ENCODE assay signal across 2 cellular contexts in the genomic region with DNA sequence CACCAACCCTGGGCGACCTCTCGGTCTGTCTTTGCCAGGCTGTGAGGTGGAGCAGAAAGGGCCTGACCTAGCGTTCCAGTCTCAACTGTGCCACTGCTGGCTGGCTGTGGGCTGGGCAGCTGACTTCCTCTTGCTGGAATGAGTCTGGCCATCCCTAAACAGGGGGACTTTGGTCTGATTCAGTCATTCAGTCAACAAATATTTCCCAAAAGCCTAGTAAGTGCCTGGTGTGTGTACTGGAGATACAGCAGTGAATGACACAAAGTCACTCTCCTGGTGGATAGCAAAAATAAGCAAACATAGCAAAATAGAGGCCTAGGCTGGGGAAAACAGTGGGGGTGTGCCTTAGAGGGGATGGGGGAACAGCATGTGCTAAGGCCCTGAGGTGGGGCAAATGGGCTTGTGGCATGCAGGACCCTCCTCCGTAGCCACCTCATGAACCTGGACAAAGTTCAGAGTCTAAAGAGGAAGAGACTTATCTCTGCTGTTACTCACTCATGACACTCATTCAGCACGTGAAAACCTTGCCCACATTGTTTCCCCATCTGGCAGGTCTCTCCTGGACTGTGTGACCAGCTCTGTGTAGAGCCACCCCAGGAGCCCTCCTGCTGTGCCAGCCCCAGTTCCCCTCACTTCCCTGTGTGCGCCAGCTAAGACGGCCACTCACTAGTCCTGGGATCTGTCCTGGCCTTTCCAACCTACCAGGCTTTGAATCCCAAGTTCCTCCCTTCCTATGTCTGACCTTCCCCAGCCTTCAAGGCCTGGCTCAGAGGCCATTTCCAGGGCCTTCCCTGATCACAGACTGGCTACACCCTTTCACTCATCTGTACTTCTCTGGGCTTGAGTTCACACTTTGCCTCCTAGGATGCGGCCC.
TF ChIP-seq lines count a peak whose summit lies in the region.

No MANE protein-coding gene starts in this region.

TF ChIP-seq in H1, 55 proteins besides CTCF, POLR2A, EP300 and RAD21:
- TF ChIP-seq KDM1A (IDR thresholded peaks at IDR 0.05; ENCODE audit: borderline replicate concordance, low read length) = no peak
- TF ChIP-seq BACH1 (IDR thresholded peaks at IDR 0.05; ENCODE audit: low read length) = no peak
- TF ChIP-seq FOSL1 (IDR thresholded peaks at IDR 0.05; ENCODE audit: insufficient read depth, low read depth, low read length) = no peak
- no peak for TF ChIP-seq GABPA (IDR thresholded peaks at IDR 0.05; ENCODE audit: borderline replicate concordance, insufficient read depth, low read length)
- no peak for TF ChIP-seq POLR2AphosphoS5 (IDR thresholded peaks at IDR 0.05; ENCODE audit: low read depth, low read length)
- TF ChIP-seq RFX5 (IDR thresholded peaks at IDR 0.05; ENCODE audit: borderline replicate concordance, low read depth, low read length) = no peak
- no peak for TF ChIP-seq TBP (IDR thresholded peaks at IDR 0.05; ENCODE audit: low read depth, low read length)
TF ChIP-seq in H1: peak in this region for 0.

TF ChIP-seq in SK-N-SH treated with all-trans-retinoic acid at 6 μM for 48 hours, 23 proteins besides CTCF, POLR2A, EP300 and RAD21:
- TF ChIP-seq ZNF70 (CRISPR knock-in tag; IDR thresholded peaks at IDR 0.05) = no peak
- TF ChIP-seq, protein P1, sequence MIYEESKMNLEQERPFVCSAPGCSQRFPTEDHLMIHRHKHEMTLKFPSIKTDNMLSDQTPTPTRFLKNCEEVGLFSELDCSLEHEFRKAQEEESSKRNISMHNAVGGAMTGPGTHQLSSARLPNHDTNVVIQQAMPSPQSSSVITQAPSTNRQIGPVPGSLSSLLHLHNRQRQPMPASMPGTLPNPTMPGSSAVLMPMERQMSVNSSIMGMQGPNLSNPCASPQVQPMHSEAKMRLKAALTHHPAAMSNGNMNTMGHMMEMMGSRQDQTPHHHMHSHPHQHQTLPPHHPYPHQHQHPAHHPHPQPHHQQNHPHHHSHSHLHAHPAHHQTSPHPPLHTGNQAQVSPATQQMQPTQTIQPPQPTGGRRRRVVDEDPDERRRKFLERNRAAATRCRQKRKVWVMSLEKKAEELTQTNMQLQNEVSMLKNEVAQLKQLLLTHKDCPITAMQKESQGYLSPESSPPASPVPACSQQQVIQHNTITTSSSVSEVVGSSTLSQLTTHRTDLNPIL (CRISPR knock-in tag; IDR thresholded peaks at IDR 0.05; ENCODE audit: low read depth) = no peak
- TF ChIP-seq, protein P2, sequence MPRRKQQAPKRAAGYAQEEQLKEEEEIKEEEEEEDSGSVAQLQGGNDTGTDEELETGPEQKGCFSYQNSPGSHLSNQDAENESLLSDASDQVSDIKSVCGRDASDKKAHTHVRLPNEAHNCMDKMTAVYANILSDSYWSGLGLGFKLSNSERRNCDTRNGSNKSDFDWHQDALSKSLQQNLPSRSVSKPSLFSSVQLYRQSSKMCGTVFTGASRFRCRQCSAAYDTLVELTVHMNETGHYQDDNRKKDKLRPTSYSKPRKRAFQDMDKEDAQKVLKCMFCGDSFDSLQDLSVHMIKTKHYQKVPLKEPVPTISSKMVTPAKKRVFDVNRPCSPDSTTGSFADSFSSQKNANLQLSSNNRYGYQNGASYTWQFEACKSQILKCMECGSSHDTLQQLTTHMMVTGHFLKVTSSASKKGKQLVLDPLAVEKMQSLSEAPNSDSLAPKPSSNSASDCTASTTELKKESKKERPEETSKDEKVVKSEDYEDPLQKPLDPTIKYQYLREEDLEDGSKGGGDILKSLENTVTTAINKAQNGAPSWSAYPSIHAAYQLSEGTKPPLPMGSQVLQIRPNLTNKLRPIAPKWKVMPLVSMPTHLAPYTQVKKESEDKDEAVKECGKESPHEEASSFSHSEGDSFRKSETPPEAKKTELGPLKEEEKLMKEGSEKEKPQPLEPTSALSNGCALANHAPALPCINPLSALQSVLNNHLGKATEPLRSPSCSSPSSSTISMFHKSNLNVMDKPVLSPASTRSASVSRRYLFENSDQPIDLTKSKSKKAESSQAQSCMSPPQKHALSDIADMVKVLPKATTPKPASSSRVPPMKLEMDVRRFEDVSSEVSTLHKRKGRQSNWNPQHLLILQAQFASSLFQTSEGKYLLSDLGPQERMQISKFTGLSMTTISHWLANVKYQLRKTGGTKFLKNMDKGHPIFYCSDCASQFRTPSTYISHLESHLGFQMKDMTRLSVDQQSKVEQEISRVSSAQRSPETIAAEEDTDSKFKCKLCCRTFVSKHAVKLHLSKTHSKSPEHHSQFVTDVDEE (CRISPR knock-in tag; IDR thresholded peaks at IDR 0.05) = no peak
- TF ChIP-seq OSR1 (CRISPR knock-in tag; IDR thresholded peaks at IDR 0.05) = no peak
- TF ChIP-seq ARNTL (CRISPR knock-in tag; IDR thresholded peaks at IDR 0.05; ENCODE audit: borderline replicate concordance, low read depth) = no peak
- TF ChIP-seq ZNF8 (CRISPR knock-in tag; IDR thresholded peaks at IDR 0.05) = no peak
- no peak for TF ChIP-seq BACH2 (CRISPR knock-in tag; IDR thresholded peaks at IDR 0.05; ENCODE audit: borderline replicate concordance)
- TF ChIP-seq, protein P3, sequence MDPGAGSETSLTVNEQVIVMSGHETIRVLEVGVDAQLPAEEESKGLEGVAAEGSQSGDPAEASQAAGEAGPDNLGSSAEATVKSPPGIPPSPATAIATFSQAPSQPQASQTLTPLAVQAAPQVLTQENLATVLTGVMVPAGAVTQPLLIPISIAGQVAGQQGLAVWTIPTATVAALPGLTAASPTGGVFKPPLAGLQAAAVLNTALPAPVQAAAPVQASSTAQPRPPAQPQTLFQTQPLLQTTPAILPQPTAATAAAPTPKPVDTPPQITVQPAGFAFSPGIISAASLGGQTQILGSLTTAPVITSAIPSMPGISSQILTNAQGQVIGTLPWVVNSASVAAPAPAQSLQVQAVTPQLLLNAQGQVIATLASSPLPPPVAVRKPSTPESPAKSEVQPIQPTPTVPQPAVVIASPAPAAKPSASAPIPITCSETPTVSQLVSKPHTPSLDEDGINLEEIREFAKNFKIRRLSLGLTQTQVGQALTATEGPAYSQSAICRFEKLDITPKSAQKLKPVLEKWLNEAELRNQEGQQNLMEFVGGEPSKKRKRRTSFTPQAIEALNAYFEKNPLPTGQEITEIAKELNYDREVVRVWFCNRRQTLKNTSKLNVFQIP (CRISPR knock-in tag; IDR thresholded peaks at IDR 0.05; ENCODE audit: borderline replicate concordance, low read depth) = no peak
- TF ChIP-seq, protein P4, sequence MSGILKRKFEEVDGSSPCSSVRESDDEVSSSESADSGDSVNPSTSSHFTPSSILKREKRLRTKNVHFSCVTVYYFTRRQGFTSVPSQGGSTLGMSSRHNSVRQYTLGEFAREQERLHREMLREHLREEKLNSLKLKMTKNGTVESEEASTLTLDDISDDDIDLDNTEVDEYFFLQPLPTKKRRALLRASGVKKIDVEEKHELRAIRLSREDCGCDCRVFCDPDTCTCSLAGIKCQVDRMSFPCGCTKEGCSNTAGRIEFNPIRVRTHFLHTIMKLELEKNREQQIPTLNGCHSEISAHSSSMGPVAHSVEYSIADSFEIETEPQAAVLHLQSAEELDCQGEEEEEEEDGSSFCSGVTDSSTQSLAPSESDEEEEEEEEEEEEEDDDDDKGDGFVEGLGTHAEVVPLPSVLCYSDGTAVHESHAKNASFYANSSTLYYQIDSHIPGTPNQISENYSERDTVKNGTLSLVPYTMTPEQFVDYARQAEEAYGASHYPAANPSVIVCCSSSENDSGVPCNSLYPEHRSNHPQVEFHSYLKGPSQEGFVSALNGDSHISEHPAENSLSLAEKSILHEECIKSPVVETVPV (CRISPR knock-in tag; IDR thresholded peaks at IDR 0.05) = no peak
- TF ChIP-seq, protein P5, sequence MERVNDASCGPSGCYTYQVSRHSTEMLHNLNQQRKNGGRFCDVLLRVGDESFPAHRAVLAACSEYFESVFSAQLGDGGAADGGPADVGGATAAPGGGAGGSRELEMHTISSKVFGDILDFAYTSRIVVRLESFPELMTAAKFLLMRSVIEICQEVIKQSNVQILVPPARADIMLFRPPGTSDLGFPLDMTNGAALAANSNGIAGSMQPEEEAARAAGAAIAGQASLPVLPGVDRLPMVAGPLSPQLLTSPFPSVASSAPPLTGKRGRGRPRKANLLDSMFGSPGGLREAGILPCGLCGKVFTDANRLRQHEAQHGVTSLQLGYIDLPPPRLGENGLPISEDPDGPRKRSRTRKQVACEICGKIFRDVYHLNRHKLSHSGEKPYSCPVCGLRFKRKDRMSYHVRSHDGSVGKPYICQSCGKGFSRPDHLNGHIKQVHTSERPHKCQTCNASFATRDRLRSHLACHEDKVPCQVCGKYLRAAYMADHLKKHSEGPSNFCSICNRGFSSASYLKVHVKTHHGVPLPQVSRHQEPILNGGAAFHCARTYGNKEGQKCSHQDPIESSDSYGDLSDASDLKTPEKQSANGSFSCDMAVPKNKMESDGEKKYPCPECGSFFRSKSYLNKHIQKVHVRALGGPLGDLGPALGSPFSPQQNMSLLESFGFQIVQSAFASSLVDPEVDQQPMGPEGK (CRISPR knock-in tag; IDR thresholded peaks at IDR 0.05; ENCODE audit: borderline replicate concordance) = no peak
- no peak for TF ChIP-seq ZC3H10 (CRISPR knock-in tag; IDR thresholded peaks at IDR 0.05)
- TF ChIP-seq ISL1 (CRISPR knock-in tag; IDR thresholded peaks at IDR 0.05) = no peak
- TF ChIP-seq TCF4 (CRISPR knock-in tag; IDR thresholded peaks at IDR 0.05; ENCODE audit: borderline replicate concordance) = no peak
- no peak for TF ChIP-seq PPARA (CRISPR knock-in tag; IDR thresholded peaks at IDR 0.05; ENCODE audit: borderline replicate concordance)
- TF ChIP-seq GLIS3 (CRISPR knock-in tag; IDR thresholded peaks at IDR 0.05) = no peak
